ENCODE assay signal across 29 cellular contexts in the genomic region with DNA sequence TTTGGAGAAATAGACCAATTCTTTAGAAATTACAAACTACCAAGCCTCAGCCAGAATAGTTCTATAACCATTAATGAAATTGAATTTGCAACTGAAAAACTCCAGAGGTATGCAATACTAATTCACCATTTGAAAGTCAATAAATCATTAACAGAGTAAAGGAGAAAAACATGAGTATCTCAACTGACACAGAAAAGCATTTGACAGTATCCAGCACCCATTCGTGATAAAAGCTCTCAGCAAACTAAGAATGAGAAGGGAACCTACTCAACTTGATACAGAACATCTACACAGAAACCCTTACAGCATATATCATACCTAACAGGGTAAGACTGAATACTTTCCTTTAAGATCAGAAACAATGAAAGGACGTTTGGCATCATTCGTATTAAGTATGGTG. TPM values are rescaled to one million over a fixed set of nuclear protein-coding genes. Genes with fewer than 3 reads are reported as not detected.
"Had no signal": no experiment of that assay in that cellular context is flagged by ENCODE, and none has a peak within 500 bp of the region (broad histone marks: within the 10 kb centered on the region; RNA-seq: fewer than 3 reads in every experiment).

No MANE protein-coding gene starts in this region.

- DNase-seq: activated CD4-positive, alpha-beta T cell treated with anti-CD3 and anti-CD28 coated beads, Interleukin-2, amount 50 U/mL, for 4 hours; activated effector memory CD4-positive, alpha-beta T cell treated with Interleukin-2 at 50 U/mL for 16 hours; activated naive CD4-positive, alpha-beta T cell treated with anti-CD3 and anti-CD28 coated beads for 36 hours; activated naive CD8-positive, alpha-beta T cell treated with anti-CD3 and anti-CD28 coated beads, Interleukin-2, amount 10 ng/mL, durations not matched to agents 7 days and 5 days; activated T-cell treated with anti-CD3 and anti-CD28 coated beads, Interleukin-2, amount 50 U/mL, for 72 hours; amniotic stem cell; colonic mucosa; dorsolateral prefrontal cortex; effector memory CD8-positive, alpha-beta T cell; esophagus squamous epithelium; gastrocnemius medialis; head of caudate nucleus; islet precursor cell; left colon; mesenchymal stem cell; pancreas; psoas muscle; right cardiac atrium; stimulated activated CD4-positive, alpha-beta T cell treated with anti-CD3 and anti-CD28 coated beads, Interleukin-12 subunit alpha, Interleukin-12 subunit beta, amount 100 ng/mL, for 4 hours; stimulated activated CD4-positive, alpha-beta T cell treated with anti-CD3 and anti-CD28 coated beads, Interleukin-4, amount 100 ng/mL, for 4 hours; stimulated activated naive CD8-positive, alpha-beta T cell treated with anti-CD3 and anti-CD28 coated beads, Interleukin-15, Interleukin-2, amounts not matched to agents 100 U/mL and 50 U/mL, for 24 hours; T1000; upper lobe of left lung had no signal

- H3K27me3 ChIP-seq: breast epithelium, colonic mucosa, dorsolateral prefrontal cortex, esophagus squamous epithelium, gastrocnemius medialis, neutrophil, pancreas, upper lobe of left lung had no signal

- H3K9me3 ChIP-seq: breast epithelium, colonic mucosa, esophagus squamous epithelium, gastrocnemius medialis, neutrophil, pancreas, psoas muscle, upper lobe of left lung had no signal

- H3K4me3 ChIP-seq: breast epithelium, colonic mucosa, dorsolateral prefrontal cortex, esophagus squamous epithelium, gastrocnemius medialis, pancreas, psoas muscle, upper lobe of left lung had no signal

- H3K4me1 ChIP-seq: breast epithelium, colonic mucosa, esophagus squamous epithelium, gastrocnemius medialis, pancreas, psoas muscle, upper lobe of left lung had no signal

- H3K36me3 ChIP-seq: breast epithelium, colonic mucosa, esophagus squamous epithelium, gastrocnemius medialis, neutrophil, pancreas, upper lobe of left lung had no signal

- ATAC-seq: activated T-cell treated with anti-CD3 and anti-CD28 coated beads, Interleukin-2, amount 50 U/mL, for 72 hours; effector memory CD8-positive, alpha-beta T cell; gastrocnemius medialis; left colon; pancreas; psoas muscle; right cardiac atrium; stimulated activated naive CD8-positive, alpha-beta T cell treated with anti-CD3 and anti-CD28 coated beads, Interleukin-15, Interleukin-2, amounts not matched to agents 100 U/mL and 50 U/mL, for 24 hours; WTC11 had no signal

- H3K27ac ChIP-seq: breast epithelium, colonic mucosa, dorsolateral prefrontal cortex, esophagus squamous epithelium, gastrocnemius medialis, neutrophil, pancreas, psoas muscle, upper lobe of left lung had no signal

- FAIRE-seq: pancreas had no signal

RNA-seq across cellular contexts. Expression of gene ST6GALNAC5, which starts 54.3 kb away (rescaled TPM):
- total RNA-seq: activated CD8-positive, alpha-beta memory T cell treated with anti-CD3 and anti-CD28 coated beads for 36 hours; activated naive CD4-positive, alpha-beta T cell treated with anti-CD3 and anti-CD28 coated beads for 36 hours; activated naive CD8-positive, alpha-beta T cell treated with anti-CD3 and anti-CD28 coated beads, Interleukin-2, amount 10 ng/mL, durations not matched to agents 7 days and 5 days; activated T-cell treated with anti-CD3 and anti-CD28 coated beads, Interleukin-2, amount 50 U/mL, for 72 hours; mononuclear cell; subcutaneous adipose tissue had no signal
